In the genomic region with DNA sequence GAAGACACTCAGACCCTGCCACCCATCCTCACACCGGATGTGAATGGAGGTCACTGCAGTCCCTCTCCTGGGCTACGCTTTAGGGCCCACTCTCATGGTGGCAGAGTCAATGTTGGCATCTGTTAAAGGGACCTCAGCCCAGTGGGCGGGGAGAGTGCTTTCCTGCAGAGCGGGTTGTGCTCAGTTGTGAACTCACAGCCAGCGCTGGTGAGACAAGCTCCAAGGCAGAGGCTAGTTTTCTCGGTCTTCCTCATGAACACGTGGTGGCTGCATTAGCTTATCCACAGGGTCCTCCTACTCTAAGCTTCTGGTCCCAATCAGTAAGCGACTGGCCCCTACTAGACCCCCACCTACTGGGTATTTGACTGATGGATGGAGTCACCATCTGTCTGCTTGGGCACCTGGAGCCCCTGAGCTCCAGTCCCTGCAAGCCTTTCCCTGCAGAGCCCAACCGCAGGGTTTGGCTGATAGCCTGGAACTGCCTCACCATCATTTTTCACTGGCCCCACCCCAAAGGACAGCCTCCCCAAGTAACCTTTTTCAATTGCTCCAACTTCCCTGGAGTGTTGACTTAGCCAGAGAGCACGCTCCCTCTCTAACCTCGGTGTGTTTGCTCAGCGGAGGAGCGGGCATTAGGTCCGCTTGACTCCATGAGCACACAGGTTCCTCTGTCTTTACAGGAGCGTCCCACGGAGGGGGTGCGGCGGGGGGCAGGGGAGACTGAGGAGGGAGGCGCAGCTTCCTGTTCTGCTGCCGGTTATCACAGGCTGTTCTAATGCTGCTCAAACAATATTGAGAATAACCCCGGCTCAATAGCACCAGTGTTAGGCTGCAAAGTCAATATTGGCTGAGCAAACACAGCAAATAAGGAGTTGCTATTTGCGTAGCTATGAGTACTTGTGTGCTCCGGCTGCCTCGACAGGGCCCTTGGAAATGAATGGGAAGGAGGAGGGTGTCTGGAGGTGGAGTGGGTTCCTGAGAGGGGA, we compare ENCODE assay signal across 1 cellular context.
TF ChIP-seq lines count a peak whose summit lies in the region.

No MANE protein-coding gene starts in this region.

TF ChIP-seq in HEK293, 187 proteins besides CTCF, POLR2A, EP300 and RAD21 (continued from another document):
- TF ChIP-seq, protein P1, sequence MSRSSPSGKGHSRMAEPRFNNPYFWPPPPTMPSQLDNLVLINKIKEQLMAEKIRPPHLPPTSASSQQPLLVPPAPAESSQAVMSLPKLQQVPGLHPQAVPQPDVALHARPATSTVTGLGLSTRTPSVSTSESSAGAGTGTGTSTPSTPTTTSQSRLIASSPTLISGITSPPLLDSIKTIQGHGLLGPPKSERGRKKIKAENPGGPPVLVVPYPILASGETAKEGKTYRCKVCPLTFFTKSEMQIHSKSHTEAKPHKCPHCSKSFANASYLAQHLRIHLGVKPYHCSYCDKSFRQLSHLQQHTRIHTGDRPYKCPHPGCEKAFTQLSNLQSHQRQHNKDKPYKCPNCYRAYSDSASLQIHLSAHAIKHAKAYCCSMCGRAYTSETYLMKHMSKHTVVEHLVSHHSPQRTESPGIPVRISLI (tag by site-specific recombination; IDR thresholded peaks at IDR 0.05), result no peak
- TF ChIP-seq SP7 (tag by site-specific recombination; IDR thresholded peaks at IDR 0.05) (peak; percentile 78), SETDB1 (IDR thresholded peaks at IDR 0.05; ENCODE audit: insufficient read length, low read length) (no peak), ZNF677 (tag by site-specific recombination; IDR thresholded peaks at IDR 0.05) (0 out of 2 replicates have a peak, but pooled peaks have one; percentile 21), ZNF350 (tag by site-specific recombination; IDR thresholded peaks at IDR 0.05) (no peak), ZNF19 (tag by site-specific recombination; IDR thresholded peaks at IDR 0.05; ENCODE audit: low read depth) (no peak), ZNF664 (tag by site-specific recombination; IDR thresholded peaks at IDR 0.05) (no peak), ZNF18 (tag by site-specific recombination; IDR thresholded peaks at IDR 0.05) (0 out of 2 replicates have a peak, but pooled peaks have one; percentile 45), ZNF416 (tag by site-specific recombination; IDR thresholded peaks at IDR 0.05) (no peak), ZNF561 (tag by site-specific recombination; IDR thresholded peaks at IDR 0.05; ENCODE audit: borderline replicate concordance) (no peak), YY2 (tag by site-specific recombination; IDR thresholded peaks at IDR 0.05) (no peak), ZSCAN18 (tag by site-specific recombination; IDR thresholded peaks at IDR 0.05) (no peak), ZNF157 (tag by site-specific recombination; IDR thresholded peaks at IDR 0.05) (no peak), AEBP2 (tag by site-specific recombination; IDR thresholded peaks at IDR 0.05; ENCODE audit: borderline replicate concordance) (no peak), ZNF184 (tag by site-specific recombination; IDR thresholded peaks at IDR 0.05) (no peak), ZSCAN30 (tag by site-specific recombination; IDR thresholded peaks at IDR 0.05) (peak; percentile 95), PRDM1 (tag by site-specific recombination; IDR thresholded peaks at IDR 0.05) (no peak), WT1 (tag by site-specific recombination; IDR thresholded peaks at IDR 0.05) (peak; percentile 89), ZBTB48 (tag by site-specific recombination; IDR thresholded peaks at IDR 0.05) (no peak), ZNF48 (tag by site-specific recombination; IDR thresholded peaks at IDR 0.05) (no peak), ZNF623 (tag by site-specific recombination; IDR thresholded peaks at IDR 0.05) (no peak), ZNF843 (tag by site-specific recombination; IDR thresholded peaks at IDR 0.05) (no peak; the same call in 1 of the 2 replicates), ZNF585B (tag by site-specific recombination; IDR thresholded peaks at IDR 0.05) (no peak)
- TF ChIP-seq, protein P2, sequence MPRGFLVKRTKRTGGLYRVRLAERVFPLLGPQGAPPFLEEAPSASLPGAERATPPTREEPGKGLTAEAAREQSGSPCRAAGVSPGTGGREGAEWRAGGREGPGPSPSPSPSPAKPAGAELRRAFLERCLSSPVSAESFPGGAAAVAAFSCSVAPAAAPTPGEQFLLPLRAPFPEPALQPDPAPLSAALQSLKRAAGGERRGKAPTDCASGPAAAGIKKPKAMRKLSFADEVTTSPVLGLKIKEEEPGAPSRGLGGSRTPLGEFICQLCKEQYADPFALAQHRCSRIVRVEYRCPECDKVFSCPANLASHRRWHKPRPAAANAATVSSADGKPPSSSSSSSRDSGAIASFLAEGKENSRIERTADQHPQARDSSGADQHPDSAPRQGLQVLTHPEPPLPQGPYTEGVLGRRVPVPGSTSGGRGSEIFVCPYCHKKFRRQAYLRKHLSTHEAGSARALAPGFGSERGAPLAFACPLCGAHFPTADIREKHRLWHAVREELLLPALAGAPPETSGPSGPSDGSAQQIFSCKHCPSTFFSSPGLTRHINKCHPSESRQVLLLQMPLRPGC (tag by site-specific recombination; IDR thresholded peaks at IDR 0.05), result peak; percentile 40; the same call in 1 of the 2 replicates
- TF ChIP-seq, protein P3, sequence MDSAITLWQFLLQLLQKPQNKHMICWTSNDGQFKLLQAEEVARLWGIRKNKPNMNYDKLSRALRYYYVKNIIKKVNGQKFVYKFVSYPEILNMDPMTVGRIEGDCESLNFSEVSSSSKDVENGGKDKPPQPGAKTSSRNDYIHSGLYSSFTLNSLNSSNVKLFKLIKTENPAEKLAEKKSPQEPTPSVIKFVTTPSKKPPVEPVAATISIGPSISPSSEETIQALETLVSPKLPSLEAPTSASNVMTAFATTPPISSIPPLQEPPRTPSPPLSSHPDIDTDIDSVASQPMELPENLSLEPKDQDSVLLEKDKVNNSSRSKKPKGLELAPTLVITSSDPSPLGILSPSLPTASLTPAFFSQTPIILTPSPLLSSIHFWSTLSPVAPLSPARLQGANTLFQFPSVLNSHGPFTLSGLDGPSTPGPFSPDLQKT (IDR thresholded peaks at IDR 0.05; ENCODE audit: borderline replicate concordance, low read depth, low read length), result no peak
- TF ChIP-seq, protein P4, sequence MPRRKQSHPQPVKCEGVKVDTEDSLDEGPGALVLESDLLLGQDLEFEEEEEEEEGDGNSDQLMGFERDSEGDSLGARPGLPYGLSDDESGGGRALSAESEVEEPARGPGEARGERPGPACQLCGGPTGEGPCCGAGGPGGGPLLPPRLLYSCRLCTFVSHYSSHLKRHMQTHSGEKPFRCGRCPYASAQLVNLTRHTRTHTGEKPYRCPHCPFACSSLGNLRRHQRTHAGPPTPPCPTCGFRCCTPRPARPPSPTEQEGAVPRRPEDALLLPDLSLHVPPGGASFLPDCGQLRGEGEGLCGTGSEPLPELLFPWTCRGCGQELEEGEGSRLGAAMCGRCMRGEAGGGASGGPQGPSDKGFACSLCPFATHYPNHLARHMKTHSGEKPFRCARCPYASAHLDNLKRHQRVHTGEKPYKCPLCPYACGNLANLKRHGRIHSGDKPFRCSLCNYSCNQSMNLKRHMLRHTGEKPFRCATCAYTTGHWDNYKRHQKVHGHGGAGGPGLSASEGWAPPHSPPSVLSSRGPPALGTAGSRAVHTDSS (tag by site-specific recombination; IDR thresholded peaks at IDR 0.05), result no peak
- TF ChIP-seq, protein P5, sequence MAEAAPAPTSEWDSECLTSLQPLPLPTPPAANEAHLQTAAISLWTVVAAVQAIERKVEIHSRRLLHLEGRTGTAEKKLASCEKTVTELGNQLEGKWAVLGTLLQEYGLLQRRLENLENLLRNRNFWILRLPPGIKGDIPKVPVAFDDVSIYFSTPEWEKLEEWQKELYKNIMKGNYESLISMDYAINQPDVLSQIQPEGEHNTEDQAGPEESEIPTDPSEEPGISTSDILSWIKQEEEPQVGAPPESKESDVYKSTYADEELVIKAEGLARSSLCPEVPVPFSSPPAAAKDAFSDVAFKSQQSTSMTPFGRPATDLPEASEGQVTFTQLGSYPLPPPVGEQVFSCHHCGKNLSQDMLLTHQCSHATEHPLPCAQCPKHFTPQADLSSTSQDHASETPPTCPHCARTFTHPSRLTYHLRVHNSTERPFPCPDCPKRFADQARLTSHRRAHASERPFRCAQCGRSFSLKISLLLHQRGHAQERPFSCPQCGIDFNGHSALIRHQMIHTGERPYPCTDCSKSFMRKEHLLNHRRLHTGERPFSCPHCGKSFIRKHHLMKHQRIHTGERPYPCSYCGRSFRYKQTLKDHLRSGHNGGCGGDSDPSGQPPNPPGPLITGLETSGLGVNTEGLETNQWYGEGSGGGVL (tag by site-specific recombination; IDR thresholded peaks at IDR 0.05), result peak; percentile 59; the same call in 1 of the 2 replicates
- TF ChIP-seq, protein P6, sequence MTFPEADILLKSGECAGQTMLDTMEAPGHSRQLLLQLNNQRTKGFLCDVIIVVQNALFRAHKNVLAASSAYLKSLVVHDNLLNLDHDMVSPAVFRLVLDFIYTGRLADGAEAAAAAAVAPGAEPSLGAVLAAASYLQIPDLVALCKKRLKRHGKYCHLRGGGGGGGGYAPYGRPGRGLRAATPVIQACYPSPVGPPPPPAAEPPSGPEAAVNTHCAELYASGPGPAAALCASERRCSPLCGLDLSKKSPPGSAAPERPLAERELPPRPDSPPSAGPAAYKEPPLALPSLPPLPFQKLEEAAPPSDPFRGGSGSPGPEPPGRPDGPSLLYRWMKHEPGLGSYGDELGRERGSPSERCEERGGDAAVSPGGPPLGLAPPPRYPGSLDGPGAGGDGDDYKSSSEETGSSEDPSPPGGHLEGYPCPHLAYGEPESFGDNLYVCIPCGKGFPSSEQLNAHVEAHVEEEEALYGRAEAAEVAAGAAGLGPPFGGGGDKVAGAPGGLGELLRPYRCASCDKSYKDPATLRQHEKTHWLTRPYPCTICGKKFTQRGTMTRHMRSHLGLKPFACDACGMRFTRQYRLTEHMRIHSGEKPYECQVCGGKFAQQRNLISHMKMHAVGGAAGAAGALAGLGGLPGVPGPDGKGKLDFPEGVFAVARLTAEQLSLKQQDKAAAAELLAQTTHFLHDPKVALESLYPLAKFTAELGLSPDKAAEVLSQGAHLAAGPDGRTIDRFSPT (tag by site-specific recombination; IDR thresholded peaks at IDR 0.05), result no peak
